8 cellular contexts compared by ENCODE assay signal in the genomic region with DNA sequence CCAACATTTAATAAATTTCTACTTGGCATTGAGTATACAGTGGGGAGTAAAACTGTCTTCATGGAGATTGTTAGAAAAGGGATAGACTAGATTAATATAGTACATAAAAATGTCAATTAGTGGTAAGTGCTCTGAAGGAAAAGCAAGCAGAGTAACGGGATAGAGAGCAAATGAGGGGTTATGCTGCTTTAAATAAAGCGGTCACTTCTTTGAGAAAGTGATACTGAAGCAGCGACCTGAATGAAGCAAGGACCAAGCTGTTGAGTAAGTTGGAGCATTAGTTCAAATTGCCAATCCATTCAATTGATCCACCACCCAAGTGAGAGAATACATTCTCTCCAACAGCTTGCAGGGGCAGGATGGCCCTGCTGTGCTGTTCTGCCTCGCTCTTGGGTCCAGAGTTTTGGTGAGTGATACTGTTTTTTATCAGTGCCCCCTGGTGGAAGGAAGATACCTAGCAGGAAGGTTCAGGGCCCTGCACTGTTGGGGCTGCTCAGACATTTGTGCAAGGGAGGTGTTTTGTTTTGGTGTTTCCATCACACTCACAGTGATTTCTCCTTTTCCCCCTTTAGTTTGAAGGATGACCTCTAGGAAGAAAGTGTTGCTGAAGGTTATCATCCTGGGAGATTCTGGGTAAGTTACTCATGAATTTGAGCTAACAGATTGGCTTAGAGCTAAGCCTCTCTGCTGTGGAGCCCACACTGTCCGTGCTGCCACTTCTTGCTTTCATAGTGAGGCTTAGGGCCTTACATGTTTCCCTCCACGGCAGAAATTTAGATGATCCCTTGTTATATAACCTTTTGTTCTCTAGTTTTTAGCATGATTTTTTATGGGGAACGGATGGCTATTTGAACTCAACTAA.
DNase-seq lines count a peak whose midpoint lies in the region; ATAC-seq, FAIRE-seq and TF ChIP-seq lines count a peak whose summit lies in the region.

No MANE protein-coding gene starts in this region.

- 89% methylated on average over 6 of the region's 7 CpGs for WGBS in HepG2 (ENCODE audit: low lambda C conversion rate)

- H3K27me3 ChIP-seq in AG04450 (ENCODE audit: control insufficient read depth, insufficient read depth, low read length): no peaks in the 10 kb centered on the region
- H3K27me3 ChIP-seq in HepG2 (ENCODE audit: control insufficient read depth in 1 of 2, insufficient read depth in 2 of 2, low read length in 2 of 2): no peaks in the 10 kb centered on the region

- in situ Hi-C loops in HepG2 (cut with HindIII; ENCODE audit: extremely low pct_ligation_motif_present, low pct_unique_long_range_greater_than_20kb): no loop called here

- no TSS peak for BruUV-seq in HepG2 (replicated peaks; lab: Mats Ljungman, UMichigan)

- POLR2A ChIA-PET in AG04450 (lab: Yijun Ruan, JAX) (interaction anchor here (0.5 to 2.0 kb wide), 2 partner anchors 16 to 115 kb away, joined by 3 to 8 read pairs; no protein-coding TSS in a partner anchor), HepG2 (lab: Yijun Ruan, JAX) (interaction anchor here (2.5 kb wide), 1 partner anchor 114 kb away, joined by 12 read pairs; no protein-coding TSS in a partner anchor)

- intact Hi-C loops in HepG2 (cut with micrococcal nuclease; ENCODE audit: unreplicated experiment): loop anchor here (1.0 kb wide), 1 partner anchor 115 kb away; no protein-coding TSS in a partner anchor

- CTCF ChIA-PET in AG04450 (lab: Charles Lee) (interaction anchor here (0.7 to 7.9 kb wide), 32 partner anchors 9 to 186 kb away, joined by 3 to 103 read pairs (median 4); a partner anchor contains a TSS), HepG2 (lab: Yijun Ruan, JAX; ENCODE audit: low intra/inter-chr PET ratio, low total read pairs) (interaction anchor here (0.7 to 1.3 kb wide), 2 partner anchors 114 to 177 kb away, joined by 3 to 9 read pairs; no protein-coding TSS in a partner anchor)

- ATAC-seq in GM18502 (IDR thresholded peaks at IDR 0.05; ENCODE audit: poor library complexity, unreplicated experiment) (peak; percentile 81), HG03045 (IDR thresholded peaks at IDR 0.05; ENCODE audit: unreplicated experiment) (peak; percentile 78), HepG2 (peak; percentile 99)
- ATAC-seq in activated CD4-positive, CD25-positive, alpha-beta regulatory T cell treated with anti-CD3 and anti-CD28 coated beads, Interleukin-2, amount 50 U/mL, for 24 hours: peak; percentile 75 to 79

- TF ChIP-seq CTCF in AG04450 (IDR thresholded peaks at IDR 0.05; ENCODE audit: low read depth, low read length) (peak; percentile 79), choroid plexus epithelial cell (conservative IDR thresholded peaks at IDR 0.05; ENCODE audit: low read depth, low read length) (peak; percentile 86), HepG2 (CRISPR knock-in tag; IDR thresholded peaks at IDR 0.05) (peak; percentile 84)

- no peak overlapping the region for H3K27ac ChIP-seq in AG04450 (ENCODE audit: low read depth, low read length)
- no peak overlapping the region for H3K27ac ChIP-seq in HepG2 (ENCODE audit: extremely low read length, insufficient read depth, low read length)

- H3K4me3 ChIP-seq in AG04450 (ENCODE audit: low read depth, low read length) (no peak overlapping the region), choroid plexus epithelial cell (ENCODE audit: low read depth, low read length) (no peak overlapping the region), HepG2 (replicated peaks in 1 of 3; ENCODE audit: insufficient read depth in 1 of 3, low read depth in 2 of 3, low read length in 3 of 3) (no peak overlapping the region)

- H3K9ac ChIP-seq in HepG2 (ENCODE audit: insufficient read depth, low read depth, low read length): no peak overlapping the region

- H3K79me2 ChIP-seq in HepG2 (ENCODE audit: insufficient read depth, low read length): peaks cover 29% of the 10 kb centered on the region

- no peak for TF ChIP-seq EP300 in HepG2 (IDR thresholded peaks at IDR 0.05; ENCODE audit: low read depth in 2 of 2, low read length in 2 of 2)
- TF ChIP-seq EP300 in HepG2 (CRISPR knock-in tag; IDR thresholded peaks at IDR 0.05; ENCODE audit: borderline replicate concordance): no peak

- FAIRE-seq in HepG2 (lab: Jason Lieb, UNC): peak; percentile 94

- H3K9me3 ChIP-seq in AG04450 (ENCODE audit: control insufficient read depth, insufficient read depth, low read length) (no peaks in the 10 kb centered on the region), HepG2 (ENCODE audit: low read length) (no peaks in the 10 kb centered on the region)

- H2AFZ ChIP-seq in HepG2 (ENCODE audit: low read length): no peak overlapping the region

- H3K36me3 ChIP-seq in HepG2 (replicated peaks in 1 of 2; ENCODE audit: control insufficient read depth in 1 of 2, insufficient read depth in 2 of 2, low read length in 2 of 2): peaks cover 21 to 41% of the 10 kb centered on the region in 2 experiments

- no peak overlapping the region for H3K4me2 ChIP-seq in HepG2 (ENCODE audit: low read depth, low read length)

- peaks cover 25% of the 10 kb centered on the region; the same call in 1 of the 2 replicates for H4K20me1 ChIP-seq in HepG2 (ENCODE audit: insufficient read depth, low read length)

- DNase-seq in AG04450 (ENCODE audit: low read depth, low spot score): peak; percentile 16
- DNase-seq in NCI-H2227 (lab: John Stamatoyannopoulos, UW; ENCODE audit: unreplicated experiment): peak; percentile 30
- peak; percentile 79 for DNase-seq in choroid plexus epithelial cell (ENCODE audit: low read depth)
- peak; percentile 62 for DNase-seq in HepG2 (ENCODE audit: low spot score)
- peak; percentile 21 for DNase-seq in stimulated activated CD8-positive, alpha-beta memory T cell treated with anti-CD3 and anti-CD28 coated beads, Interleukin-12 subunit alpha, Interleukin-12 subunit beta, amount 100 ng/mL, for 4 hours (ENCODE audit: low read depth)

- no peaks in the 10 kb centered on the region for H3K4me1 ChIP-seq in HepG2 (ENCODE audit: insufficient read depth, low read length)

- no peak for TF ChIP-seq POLR2A in HepG2 (IDR thresholded peaks at IDR 0.05; ENCODE audit: insufficient read depth in 1 of 2, low read depth in 2 of 2, low read length in 2 of 2)

- TF ChIP-seq RAD21 in HepG2 (CRISPR knock-in tag; IDR thresholded peaks at IDR 0.05): peak; percentile 56

TF ChIP-seq in HepG2, 621 proteins besides CTCF, POLR2A, EP300 and RAD21 (continues in another document):
- TF ChIP-seq REPIN1 (CRISPR knock-in tag; IDR thresholded peaks at IDR 0.05; ENCODE audit: borderline replicate concordance, low read depth) (0 out of 2 replicates have a peak, but pooled peaks have one; percentile 38), ZNF121 (CRISPR knock-in tag; IDR thresholded peaks at IDR 0.05) (peak; percentile 73), LCORL (IDR thresholded peaks at IDR 0.05) (no peak), LCORL (CRISPR knock-in tag; IDR thresholded peaks at IDR 0.05) (no peak), ZFX (CRISPR knock-in tag; IDR thresholded peaks at IDR 0.05; ENCODE audit: low read depth) (peak; percentile 25; the same call in 1 of the 2 replicates), SAP130 (CRISPR knock-in tag; IDR thresholded peaks at IDR 0.05; ENCODE audit: low read depth) (peak; percentile 42; the same call in 1 of the 2 replicates), NFATC3 (CRISPR knock-in tag; IDR thresholded peaks at IDR 0.05) (0 out of 2 replicates have a peak, but pooled peaks have one; percentile 39), RFX3 (CRISPR knock-in tag; IDR thresholded peaks at IDR 0.05) (no peak), ZEB1 (IDR thresholded peaks at IDR 0.05; ENCODE audit: insufficient replicate concordance, low read depth) (no peak), MTF1 (CRISPR knock-in tag; IDR thresholded peaks at IDR 0.05) (no peak)
- TF ChIP-seq, protein P1, sequence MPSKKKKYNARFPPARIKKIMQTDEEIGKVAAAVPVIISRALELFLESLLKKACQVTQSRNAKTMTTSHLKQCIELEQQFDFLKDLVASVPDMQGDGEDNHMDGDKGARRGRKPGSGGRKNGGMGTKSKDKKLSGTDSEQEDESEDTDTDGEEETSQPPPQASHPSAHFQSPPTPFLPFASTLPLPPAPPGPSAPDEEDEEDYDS (CRISPR knock-in tag; IDR thresholded peaks at IDR 0.05): 0 out of 2 replicates have a peak, but pooled peaks have one; percentile 27
- TF ChIP-seq, protein P2, sequence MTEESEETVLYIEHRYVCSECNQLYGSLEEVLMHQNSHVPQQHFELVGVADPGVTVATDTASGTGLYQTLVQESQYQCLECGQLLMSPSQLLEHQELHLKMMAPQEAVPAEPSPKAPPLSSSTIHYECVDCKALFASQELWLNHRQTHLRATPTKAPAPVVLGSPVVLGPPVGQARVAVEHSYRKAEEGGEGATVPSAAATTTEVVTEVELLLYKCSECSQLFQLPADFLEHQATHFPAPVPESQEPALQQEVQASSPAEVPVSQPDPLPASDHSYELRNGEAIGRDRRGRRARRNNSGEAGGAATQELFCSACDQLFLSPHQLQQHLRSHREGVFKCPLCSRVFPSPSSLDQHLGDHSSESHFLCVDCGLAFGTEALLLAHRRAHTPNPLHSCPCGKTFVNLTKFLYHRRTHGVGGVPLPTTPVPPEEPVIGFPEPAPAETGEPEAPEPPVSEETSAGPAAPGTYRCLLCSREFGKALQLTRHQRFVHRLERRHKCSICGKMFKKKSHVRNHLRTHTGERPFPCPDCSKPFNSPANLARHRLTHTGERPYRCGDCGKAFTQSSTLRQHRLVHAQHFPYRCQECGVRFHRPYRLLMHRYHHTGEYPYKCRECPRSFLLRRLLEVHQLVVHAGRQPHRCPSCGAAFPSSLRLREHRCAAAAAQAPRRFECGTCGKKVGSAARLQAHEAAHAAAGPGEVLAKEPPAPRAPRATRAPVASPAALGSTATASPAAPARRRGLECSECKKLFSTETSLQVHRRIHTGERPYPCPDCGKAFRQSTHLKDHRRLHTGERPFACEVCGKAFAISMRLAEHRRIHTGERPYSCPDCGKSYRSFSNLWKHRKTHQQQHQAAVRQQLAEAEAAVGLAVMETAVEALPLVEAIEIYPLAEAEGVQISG (CRISPR knock-in tag; IDR thresholded peaks at IDR 0.05): peak; percentile 46; the same call in 1 of the 2 replicates

Comparison
In these comparisons a context has a peak if more than half of its experiments do, and no peak if none do; other contexts are left out.
1. DNase-seq: peak in every context shown above with its lines; median percentile 79 in choroid plexus epithelial cell; 62 in HepG2; 30 in NCI-H2227; 21 in stimulated activated CD8-positive, alpha-beta memory T cell treated with anti-CD3 and anti-CD28 coated beads, Interleukin-12 subunit alpha, Interleukin-12 subunit beta, amount 100 ng/mL, for 4 hours; 16 in AG04450.